In genomic region chrX:26411045-26411444, GRCh38 we compare ENCODE assay signal across 21 cellular contexts.
"Had no signal": no experiment of that assay in that cellular context is flagged by ENCODE, and none has a peak within 500 bp of the region (broad histone marks: within the 10 kb centered on the region; RNA-seq: fewer than 3 reads in every experiment).

No MANE protein-coding gene starts in this region.

- DNase-seq: activated CD4-positive, alpha-beta memory T cell treated with anti-CD3 and anti-CD28 coated beads for 36 hours; activated CD4-positive, alpha-beta T cell treated with anti-CD3 and anti-CD28 coated beads for 36 hours; activated gamma-delta T cell; activated T-cell treated with anti-CD3 and anti-CD28 coated beads, Interleukin-2, amount 50 U/mL, for 24 hours; amygdala; cerebellar nuclear complex; effector CD8-positive, alpha-beta T cell; kidney glomerular epithelial cell; left ventricle myocardium superior; nucleus accumbens; right cardiac atrium; stimulated activated CD4-positive, alpha-beta T cell treated with anti-CD3 and anti-CD28 coated beads, Interleukin-4, amount 100 ng/mL, for 4 hours; stimulated activated CD8-positive, alpha-beta memory T cell treated with anti-CD3 and anti-CD28 coated beads, Interleukin-4, amount 100 ng/mL, for 48 hours; stimulated activated naive CD4-positive, alpha-beta T cell treated with Interleukin-2 at 50 U/mL for 16 hours; substantia nigra; transverse colon had no signal

- H3K4me3 Mint-ChIP-seq: activated CD4-positive, alpha-beta memory T cell treated with anti-CD3 and anti-CD28 coated beads for 36 hours; activated CD4-positive, alpha-beta T cell treated with anti-CD3 and anti-CD28 coated beads for 36 hours; activated naive CD8-positive, alpha-beta T cell; activated T-cell treated with anti-CD3 and anti-CD28 coated beads, Interleukin-2, amount 50 U/mL, for 24 hours; brain; nephron had no signal

- H3K27ac ChIP-seq: prostate gland, transverse colon had no signal

- H3K36me3 ChIP-seq: prostate gland, transverse colon had no signal

- H3K36me3 Mint-ChIP-seq: activated CD4-positive, alpha-beta memory T cell treated with anti-CD3 and anti-CD28 coated beads for 36 hours; activated naive CD8-positive, alpha-beta T cell; brain had no signal

- H3K27me3 Mint-ChIP-seq: activated CD4-positive, alpha-beta memory T cell treated with anti-CD3 and anti-CD28 coated beads for 36 hours; activated CD4-positive, alpha-beta T cell treated with anti-CD3 and anti-CD28 coated beads for 36 hours; activated naive CD8-positive, alpha-beta T cell; brain had no signal

- H3K9me3 Mint-ChIP-seq: activated CD4-positive, alpha-beta memory T cell treated with anti-CD3 and anti-CD28 coated beads for 36 hours; activated T-cell treated with anti-CD3 and anti-CD28 coated beads, Interleukin-2, amount 50 U/mL, for 24 hours; nephron had no signal

- H3K27ac Mint-ChIP-seq: activated CD4-positive, alpha-beta memory T cell treated with anti-CD3 and anti-CD28 coated beads for 36 hours; activated CD4-positive, alpha-beta T cell treated with anti-CD3 and anti-CD28 coated beads for 36 hours; activated naive CD8-positive, alpha-beta T cell; activated T-cell treated with anti-CD3 and anti-CD28 coated beads, Interleukin-2, amount 50 U/mL, for 24 hours; brain; nephron had no signal

- H3K27me3 ChIP-seq: transverse colon had no signal

- H3K4me1 ChIP-seq: prostate gland, transverse colon had no signal

- H3K4me3 ChIP-seq: prostate gland, skin epidermis, transverse colon had no signal

- ATAC-seq: activated CD4-positive, alpha-beta T cell treated with anti-CD3 and anti-CD28 coated beads for 36 hours; left ventricle myocardium superior; right cardiac atrium had no signal

- H3K9me3 ChIP-seq: prostate gland, transverse colon had no signal

- H3K4me1 Mint-ChIP-seq: activated CD4-positive, alpha-beta T cell treated with anti-CD3 and anti-CD28 coated beads for 36 hours; brain; nephron had no signal
